ENCODE assay signal across 6 cellular contexts in genomic region chr12:6338536-6338935, GRCh38. TPM values are rescaled to one million over a fixed set of nuclear protein-coding genes. Genes with fewer than 3 reads are reported as not detected.
DNase-seq lines count a peak whose midpoint lies in the region; ATAC-seq, FAIRE-seq and TF ChIP-seq lines count a peak whose summit lies in the region.
"Not testable (repeated sequence)": the region's sequence is repeated elsewhere in the genome, so short reads cannot be mapped to it uniquely, and the experiment has no call there.

No MANE protein-coding gene starts in this region.

- not testable (repeated sequence) for DNase-seq in H9; adrenal gland; epithelial cell of esophagus (ENCODE audit: low read depth); HepG2 (ENCODE audit: low spot score); sigmoid colon

- H4K8ac ChIP-seq in H9 (replicated peaks; ENCODE audit: insufficient read length, low read depth, low read length) = not testable (repeated sequence)

- WGBS in H9 (ENCODE audit: extremely low coverage, insufficient read length, low lambda C conversion rate) = no CpG with 5 or more reads among the region's 8 CpGs
- WGBS in adrenal gland, 4 donors = 40 to 70% (median 61%) methylated on average over 7 to 8 of the region's 8 CpGs
- WGBS in HepG2 (ENCODE audit: low lambda C conversion rate) = 33% methylated on average over 6 of the region's 8 CpGs
- 63 to 80% methylated on average over 8 of the region's 8 CpGs for WGBS in sigmoid colon, 2 donors
- WGBS in urinary bladder = 61% methylated on average over 8 of the region's 8 CpGs

- H3K4ac ChIP-seq in H9 (ENCODE audit: low read depth, low read length) = not testable (repeated sequence)

- FAIRE-seq in HepG2 (lab: Jason Lieb, UNC) = not testable (repeated sequence)

- not testable (repeated sequence) for H2BK15ac ChIP-seq in H9 (ENCODE audit: low read depth, low read length)

- TF ChIP-seq EP300 in HepG2 (IDR thresholded peaks at IDR 0.05; ENCODE audit: low read depth in 2 of 2, low read length in 2 of 2); HepG2 (CRISPR knock-in tag; IDR thresholded peaks at IDR 0.05; ENCODE audit: borderline replicate concordance); sigmoid colon (IDR thresholded peaks at IDR 0.05): not testable (repeated sequence)

- H4K91ac ChIP-seq in H9 (ENCODE audit: insufficient read length, low read depth, low read length) = not testable (repeated sequence)

- not testable (repeated sequence) for H4K5ac ChIP-seq in H9 (ENCODE audit: insufficient read length, low read depth, low read length)

- CTCF ChIA-PET in HepG2 (lab: Yijun Ruan, JAX; ENCODE audit: low intra/inter-chr PET ratio, low total read pairs) = not testable (repeated sequence)

- H3K4me2 ChIP-seq in H9 (ENCODE audit: insufficient read depth, insufficient read length, low read length) (peak overlapping the region; percentile 0), HepG2 (ENCODE audit: low read depth, low read length) (peak overlapping the region; percentile 96)

- not testable (repeated sequence) for H2BK12ac ChIP-seq in H9 (ENCODE audit: insufficient read length, low read depth, low read length)

- peaks cover 32% of the 10 kb centered on the region; the same call in 1 of the 2 replicates for H3K79me2 ChIP-seq in H9 (ENCODE audit: insufficient read depth, low read length)
- peaks cover 74% of the 10 kb centered on the region for H3K79me2 ChIP-seq in HepG2 (ENCODE audit: insufficient read depth, low read length)

- not testable (repeated sequence) for H3K23ac ChIP-seq in H9 (ENCODE audit: insufficient read length, low read depth, low read length)

- not testable (repeated sequence) for H3T11ph ChIP-seq in H9 (ENCODE audit: low read length)

- peaks cover 28% of the 10 kb centered on the region for H3K23me2 ChIP-seq in H9 (ENCODE audit: insufficient read length, low read depth, low read length, poor library complexity, severe bottlenecking)

- not testable (repeated sequence) for BruUV-seq in HepG2 (replicated peaks; lab: Mats Ljungman, UMichigan)

- not testable (repeated sequence) for TF ChIP-seq POLR2A in adrenal gland (IDR thresholded peaks at IDR 0.05); HepG2 (IDR thresholded peaks at IDR 0.05; ENCODE audit: insufficient read depth in 1 of 2, low read depth in 2 of 2, low read length in 2 of 2); sigmoid colon (IDR thresholded peaks at IDR 0.05)

- intact Hi-C loops in adrenal gland (cut with DNase I) = loop anchor here (5.0 to 10.0 kb wide), 2 partner anchors 44 to 196 kb away; partner anchors contain the start of genes GAPDH (in 1 of the 2) and LTBR (in 1 of the 2)
- intact Hi-C loops in HepG2 (cut with micrococcal nuclease; ENCODE audit: unreplicated experiment) = loop anchor here (5.0 to 10.0 kb wide), 2 partner anchors 84 to 126 kb away; no protein-coding TSS in a partner anchor
- intact Hi-C loops in sigmoid colon (cut with DNase I) = loop anchor here (2.0 to 5.0 kb wide), 2 partner anchors 44 to 214 kb away; no protein-coding TSS in a partner anchor

- H3K9me3 ChIP-seq in H9 (ENCODE audit: control insufficient read depth, low read depth, low read length); adrenal gland (replicated peaks in 1 of 3); HepG2 (ENCODE audit: low read length); sigmoid colon: not testable (repeated sequence)

- not testable (repeated sequence) for H2AK5ac ChIP-seq in H9 (ENCODE audit: insufficient read length, low read length)

- peaks cover 8 to 21% (median 20%) of the 10 kb centered on the region in 3 experiments; a peak in 6 of 7 replicates for H3K36me3 Mint-ChIP-seq in H9 (ENCODE audit: insufficient read depth in 1 of 3, low read depth in 3 of 3)

- not testable (repeated sequence) for H2BK20ac ChIP-seq in H9 (ENCODE audit: low read depth, low read length, poor library complexity, severe bottlenecking)

- H4K20me1 ChIP-seq in H9 (ENCODE audit: control insufficient read depth, insufficient read depth, insufficient read length); HepG2 (ENCODE audit: insufficient read depth, low read length): not testable (repeated sequence)

- not testable (repeated sequence) for H3K27me3 Mint-ChIP-seq in H9 (ENCODE audit: low read depth)

- not testable (repeated sequence) for H3K9me3 Mint-ChIP-seq in H9

- not testable (repeated sequence) for H3K27ac Mint-ChIP-seq in H9

- not testable (repeated sequence) for H3K14ac ChIP-seq in H9 (ENCODE audit: insufficient read depth, low read length)

- not testable (repeated sequence) for H2BK120ac ChIP-seq in H9 (ENCODE audit: low read depth, low read length, poor library complexity, severe bottlenecking)

- H3K4me3 Mint-ChIP-seq in H9 = not testable (repeated sequence)

- H3K36me3 ChIP-seq in adrenal gland (replicated peaks in 1 of 2) = peaks cover 0 to 13% of the 10 kb centered on the region in 2 donors
- H3K36me3 ChIP-seq in HepG2 (replicated peaks in 1 of 2; ENCODE audit: control insufficient read depth in 1 of 2, insufficient read depth in 2 of 2, low read length in 2 of 2); urinary bladder (ENCODE audit: insufficient read depth): not testable (repeated sequence)
- peaks cover 0 to 13% (median 8%) of the 10 kb centered on the region in 4 donors for H3K36me3 ChIP-seq in sigmoid colon

- not testable (repeated sequence) for TF ChIP-seq RAD21 in HepG2 (CRISPR knock-in tag; IDR thresholded peaks at IDR 0.05)

- H3K27ac ChIP-seq in H9 (ENCODE audit: insufficient read length, low read depth, low read length) = not testable (repeated sequence)
- H3K27ac ChIP-seq in adrenal gland (peak overlapping the region; percentile 56 to 98 (median 97)), HepG2 (ENCODE audit: extremely low read length, insufficient read depth, low read length) (peak overlapping the region; percentile 97), sigmoid colon (peak overlapping the region; percentile 93 to 98 (median 97)), urinary bladder (ENCODE audit: low read depth) (peak overlapping the region; percentile 64)

- H2AFZ ChIP-seq in H9 (ENCODE audit: low read length); HepG2 (ENCODE audit: low read length): not testable (repeated sequence)

- not testable (repeated sequence) for H2BK5ac ChIP-seq in H9 (ENCODE audit: insufficient read length, low read length)

- H3K4me3 ChIP-seq in adrenal gland (peak overlapping the region in 2 of 4 donors; percentile 81 to 93), epithelial cell of esophagus (ENCODE audit: low read length) (peak overlapping the region; percentile 5), HepG2 (replicated peaks in 1 of 3; ENCODE audit: insufficient read depth in 1 of 3, low read depth in 2 of 3, low read length in 3 of 3) (peak overlapping the region; percentile 58 to 99 (median 97); a peak in 5 of 6 replicates), sigmoid colon (peak overlapping the region; percentile 6 to 88 (median 87))
- H3K4me3 ChIP-seq in urinary bladder (ENCODE audit: low read depth, low read length) = not testable (repeated sequence)

- not testable (repeated sequence) for H3K9ac ChIP-seq in H9 (ENCODE audit: extremely low read depth, insufficient read length, low read length)
- H3K9ac ChIP-seq in HepG2 (ENCODE audit: insufficient read depth, low read depth, low read length) = peak overlapping the region; percentile 95

- ATAC-seq in HepG2 = not testable (repeated sequence)

- POLR2A ChIA-PET in HepG2 (lab: Yijun Ruan, JAX) = interaction anchor here (0.6 to 11.0 kb wide), 9 partner anchors 11 to 132 kb away, joined by 3 to 278 read pairs (median 5); partner anchors contain the start of genes LTBR, SCNN1A and VAMP1

- in situ Hi-C loops in HepG2 (cut with HindIII; ENCODE audit: extremely low pct_ligation_motif_present, low pct_unique_long_range_greater_than_20kb) = loop anchor here (5.0 kb wide), 1 partner anchor 34 kb away; no protein-coding TSS in a partner anchor

- not testable (repeated sequence) for H3K18ac ChIP-seq in H9 (ENCODE audit: insufficient read length, low read depth, low read length)

- TF ChIP-seq CTCF in H9 (conservative IDR thresholded peaks at IDR 0.05); adrenal gland (IDR thresholded peaks at IDR 0.05); epithelial cell of esophagus (IDR thresholded peaks at IDR 0.05; ENCODE audit: insufficient read depth, low read depth, low read length, missing control alignments); HepG2 (CRISPR knock-in tag; IDR thresholded peaks at IDR 0.05); sigmoid colon (IDR thresholded peaks at IDR 0.05): not testable (repeated sequence)

- H3K4me1 ChIP-seq in H9 (ENCODE audit: insufficient read depth, low read length) (peaks cover 36% of the 10 kb centered on the region), adrenal gland (replicated peaks in 1 of 2) (peaks cover 57 to 73% of the 10 kb centered on the region in 2 donors), HepG2 (ENCODE audit: insufficient read depth, low read length) (peaks cover 79% of the 10 kb centered on the region), sigmoid colon (peaks cover 0 to 79% (median 72%) of the 10 kb centered on the region in 4 donors)
- H3K4me1 ChIP-seq in urinary bladder (ENCODE audit: insufficient read depth) = not testable (repeated sequence)

- H3K4me1 Mint-ChIP-seq in H9 = peaks cover 38 to 39% of the 10 kb centered on the region in 2 experiments

- not testable (repeated sequence) for H3K27me3 ChIP-seq in H9 (ENCODE audit: insufficient read depth, low read length); adrenal gland; HepG2 (ENCODE audit: control insufficient read depth in 1 of 2, insufficient read depth in 2 of 2, low read length in 2 of 2); sigmoid colon

- H3K56ac ChIP-seq in H9 (ENCODE audit: insufficient read length, low read depth, low read length) = not testable (repeated sequence)

- not testable (repeated sequence) for H3K79me1 ChIP-seq in H9 (ENCODE audit: insufficient read depth, low read depth, low read length, poor library complexity, severe bottlenecking)

RNA-seq across cellular contexts. Expression of gene TNFRSF1A, which starts 3.3 kb away (rescaled TPM):
- total RNA-seq in H9 (2021) = 55.9 and 59.9 TPM in 2 replicates
- total RNA-seq in adrenal gland = 100 to 1,000 TPM; 181 to 386 (median 262) TPM
- polyA plus RNA-seq in adrenal gland = 100 to 1,000 TPM in 2 of 3 donors, 10 to 100 TPM in 1; 91.8 to 167 (median 160) TPM
- 21.9 and 41.5 TPM in 2 replicates for total RNA-seq in HepG2 (2016; rRNA removed; fragmentation: Illumina TruSeq; extraction: Trizol)
- 16.3 and 18.0 TPM in 2 replicates for total RNA-seq in HepG2 (2016; cell fraction: cytosol; rRNA removed; fragmentation: Illumina TruSeq; extraction: Trizol; ENCODE audit: low read depth)
- 28.8 and 36.5 TPM in 2 replicates for total RNA-seq in HepG2 (2016; cell fraction: insoluble cytoplasmic fraction; rRNA removed; fragmentation: Illumina TruSeq; extraction: Trizol)
- total RNA-seq in HepG2 (2016; cell fraction: membrane; rRNA removed; fragmentation: Illumina TruSeq; extraction: Trizol) = 19.8 and 22.3 TPM in 2 replicates
- 36.8 and 40.7 TPM in 2 replicates for total RNA-seq in HepG2 (2016; cell fraction: nucleus; rRNA removed; fragmentation: Illumina TruSeq; extraction: Trizol)
- polyA plus RNA-seq in HepG2 (2011; rRNA removed) = 41.4 and 61.2 TPM in 2 replicates
- polyA plus RNA-seq in HepG2 (2011; cell fraction: cytosol; rRNA removed) = 53.0 and 53.4 TPM in 2 replicates
- 67.2 and 67.4 TPM in 2 replicates for polyA plus RNA-seq in HepG2 (2011; cell fraction: nucleus; rRNA removed)
- polyA plus RNA-seq in HepG2 (2012) = 40.9 and 56.2 TPM in 2 replicates
- 5.2 and 6.8 TPM in 2 replicates for polyA plus RNA-seq in HepG2 (2016; cell fraction: cytosol; fragmentation: Illumina TruSeq; extraction: Trizol; ENCODE audit: low read depth)
- 31.8 and 38.4 TPM in 2 replicates for polyA plus RNA-seq in HepG2 (2016; cell fraction: insoluble cytoplasmic fraction; fragmentation: Illumina TruSeq; extraction: Trizol; ENCODE audit: low read depth)
- 14.3 and 15.5 TPM in 2 replicates for polyA plus RNA-seq in HepG2 (2016; cell fraction: membrane; fragmentation: Illumina TruSeq; extraction: Trizol; ENCODE audit: low read depth)
- 75.7 and 99.5 TPM in 2 replicates for polyA plus RNA-seq in HepG2 (2016; cell fraction: nucleus; fragmentation: Illumina TruSeq; extraction: Trizol; ENCODE audit: insufficient read depth, low read depth)
- polyA minus RNA-seq in HepG2 (2011; rRNA and poly(A)+ RNA removed; ENCODE audit: low replicate concordance) = 88.8 and 131 TPM in 2 replicates
- 52.9 and 68.3 TPM in 2 replicates for polyA minus RNA-seq in HepG2 (2011; cell fraction: cytosol; rRNA and poly(A)+ RNA removed)
- polyA minus RNA-seq in HepG2 (2011; cell fraction: nucleus; rRNA and poly(A)+ RNA removed) = 54.3 and 80.4 TPM in 2 replicates
- 100 to 1,000 TPM; 135 to 191 (median 176) TPM for total RNA-seq in sigmoid colon
- polyA plus RNA-seq in sigmoid colon = 100 to 1,000 TPM in 1 of 3 donors, 10 to 100 TPM in 2; 31.7 to 107 (median 74.5) TPM
- 56.1 TPM for total RNA-seq in urinary bladder
- polyA plus RNA-seq in urinary bladder = 223 TPM

RNA-seq across cellular contexts. Expression of gene PLEKHG6, which starts 28.1 kb away (rescaled TPM):
- 17.7 and 20.0 TPM in 2 replicates for total RNA-seq in H9 (2021)
- 1 to 10 TPM in 2 of 8 donors, under 1 TPM in 5, not detected in 1; 0.23 to 1.9 (median 0.51) TPM for total RNA-seq in adrenal gland
- 1 to 10 TPM in 1 of 3 donors, under 1 TPM in 1, not detected in 1; 0.32 to 5.8 TPM for polyA plus RNA-seq in adrenal gland
- 13.1 and 18.9 TPM in 2 replicates for total RNA-seq in HepG2 (2016; rRNA removed; fragmentation: Illumina TruSeq; extraction: Trizol)
- 11.1 and 14.7 TPM in 2 replicates for total RNA-seq in HepG2 (2016; cell fraction: cytosol; rRNA removed; fragmentation: Illumina TruSeq; extraction: Trizol; ENCODE audit: low read depth)
- 15.0 and 16.9 TPM in 2 replicates for total RNA-seq in HepG2 (2016; cell fraction: insoluble cytoplasmic fraction; rRNA removed; fragmentation: Illumina TruSeq; extraction: Trizol)
- 23.7 TPM in 2 replicates for total RNA-seq in HepG2 (2016; cell fraction: membrane; rRNA removed; fragmentation: Illumina TruSeq; extraction: Trizol)
- 15.6 and 19.7 TPM in 2 replicates for total RNA-seq in HepG2 (2016; cell fraction: nucleus; rRNA removed; fragmentation: Illumina TruSeq; extraction: Trizol)
- 17.0 and 26.8 TPM in 2 replicates for polyA plus RNA-seq in HepG2 (2011; rRNA removed)
- polyA plus RNA-seq in HepG2 (2011; cell fraction: cytosol; rRNA removed) = 12.8 and 29.8 TPM in 2 replicates
- polyA plus RNA-seq in HepG2 (2011; cell fraction: nucleus; rRNA removed) = 20.1 and 50.9 TPM in 2 replicates
- 16.4 and 22.2 TPM in 2 replicates for polyA plus RNA-seq in HepG2 (2012)
- 16.0 and 16.1 TPM in 2 replicates for polyA plus RNA-seq in HepG2 (2016; cell fraction: cytosol; fragmentation: Illumina TruSeq; extraction: Trizol; ENCODE audit: low read depth)
- 15.2 and 21.6 TPM in 2 replicates for polyA plus RNA-seq in HepG2 (2016; cell fraction: insoluble cytoplasmic fraction; fragmentation: Illumina TruSeq; extraction: Trizol; ENCODE audit: low read depth)
- polyA plus RNA-seq in HepG2 (2016; cell fraction: membrane; fragmentation: Illumina TruSeq; extraction: Trizol; ENCODE audit: low read depth) = 20.3 and 26.3 TPM in 2 replicates
- 28.0 and 30.9 TPM in 2 replicates for polyA plus RNA-seq in HepG2 (2016; cell fraction: nucleus; fragmentation: Illumina TruSeq; extraction: Trizol; ENCODE audit: insufficient read depth, low read depth)
- 0.70 and 23.3 TPM in 2 replicates for polyA minus RNA-seq in HepG2 (2011; rRNA and poly(A)+ RNA removed; ENCODE audit: low replicate concordance)
- 8.8 and 12.8 TPM in 2 replicates for polyA minus RNA-seq in HepG2 (2011; cell fraction: cytosol; rRNA and poly(A)+ RNA removed)
- polyA minus RNA-seq in HepG2 (2011; cell fraction: nucleus; rRNA and poly(A)+ RNA removed) = 13.3 and 16.5 TPM in 2 replicates
- total RNA-seq in sigmoid colon = 1 to 10 TPM in 1 of 4 donors, under 1 TPM in 1, not detected in 2; 0.99 to 2.5 TPM
- polyA plus RNA-seq in sigmoid colon = 100 to 1,000 TPM in 1 of 3 donors, 10 to 100 TPM in 2; 61.3 to 146 (median 93.6) TPM
- 6.2 TPM for total RNA-seq in urinary bladder
- 9.6 TPM for polyA plus RNA-seq in urinary bladder

RNA-seq across cellular contexts. Expression of gene SCNN1A, which starts 36.8 kb away (rescaled TPM):
- total RNA-seq in H9 (2021) = 104 and 111 TPM in 2 replicates
- 10 to 100 TPM in 7 of 8 donors, 1 to 10 TPM in 1; 7.6 to 38.0 (median 17.3) TPM for total RNA-seq in adrenal gland
- 1 to 10 TPM; 4.3 to 5.3 (median 5.1) TPM for polyA plus RNA-seq in adrenal gland
- total RNA-seq in HepG2 (2016; rRNA removed; fragmentation: Illumina TruSeq; extraction: Trizol) = 0.63 and 1.5 TPM in 2 replicates
- total RNA-seq in HepG2 (2016; cell fraction: cytosol; rRNA removed; fragmentation: Illumina TruSeq; extraction: Trizol; ENCODE audit: low read depth) = 0.71 and 1.2 TPM in 2 replicates
- 0.71 and 1.6 TPM in 2 replicates for total RNA-seq in HepG2 (2016; cell fraction: insoluble cytoplasmic fraction; rRNA removed; fragmentation: Illumina TruSeq; extraction: Trizol)
- total RNA-seq in HepG2 (2016; cell fraction: membrane; rRNA removed; fragmentation: Illumina TruSeq; extraction: Trizol) = 0.72 and 0.87 TPM in 2 replicates
- 1.8 and 5.0 TPM in 2 replicates for total RNA-seq in HepG2 (2016; cell fraction: nucleus; rRNA removed; fragmentation: Illumina TruSeq; extraction: Trizol)
- polyA plus RNA-seq in HepG2 (2011; rRNA removed) = 14.6 and 32.8 TPM in 2 replicates
- polyA plus RNA-seq in HepG2 (2011; cell fraction: cytosol; rRNA removed) = 6.1 and 12.5 TPM in 2 replicates
- polyA plus RNA-seq in HepG2 (2011; cell fraction: nucleus; rRNA removed) = 24.9 and 39.4 TPM in 2 replicates
- 17.5 and 19.3 TPM in 2 replicates for polyA plus RNA-seq in HepG2 (2012)
- 0.22 and 0.41 TPM in 2 replicates for polyA plus RNA-seq in HepG2 (2016; cell fraction: cytosol; fragmentation: Illumina TruSeq; extraction: Trizol; ENCODE audit: low read depth)
- 1.0 and 1.6 TPM in 2 replicates for polyA plus RNA-seq in HepG2 (2016; cell fraction: insoluble cytoplasmic fraction; fragmentation: Illumina TruSeq; extraction: Trizol; ENCODE audit: low read depth)
- 0.66 and 1.1 TPM in 2 replicates for polyA plus RNA-seq in HepG2 (2016; cell fraction: membrane; fragmentation: Illumina TruSeq; extraction: Trizol; ENCODE audit: low read depth)
- 4.0 and 5.1 TPM in 2 replicates for polyA plus RNA-seq in HepG2 (2016; cell fraction: nucleus; fragmentation: Illumina TruSeq; extraction: Trizol; ENCODE audit: insufficient read depth, low read depth)
- polyA minus RNA-seq in HepG2 (2011; rRNA and poly(A)+ RNA removed; ENCODE audit: low replicate concordance) = 9.5 and 30.0 TPM in 2 replicates
- 5.9 and 14.3 TPM in 2 replicates for polyA minus RNA-seq in HepG2 (2011; cell fraction: cytosol; rRNA and poly(A)+ RNA removed)
- polyA minus RNA-seq in HepG2 (2011; cell fraction: nucleus; rRNA and poly(A)+ RNA removed) = 10.9 and 24.2 TPM in 2 replicates
- 1 to 10 TPM in 3 of 4 donors, under 1 TPM in 1; 0.82 to 7.2 (median 1.1) TPM for total RNA-seq in sigmoid colon
- polyA plus RNA-seq in sigmoid colon = 100 to 1,000 TPM in 1 of 3 donors, 10 to 100 TPM in 2; 51.1 to 169 (median 53.5) TPM
- total RNA-seq in urinary bladder = 5.7 TPM
- 10.4 TPM for polyA plus RNA-seq in urinary bladder

RNA-seq across cellular contexts. Expression of gene LTBR, which starts 45.4 kb away (rescaled TPM):
- total RNA-seq in H9 (2021) = 3.4 and 4.8 TPM in 2 replicates
- 100 to 1,000 TPM; 108 to 295 (median 174) TPM for total RNA-seq in adrenal gland
- 100 to 1,000 TPM in 2 of 3 donors, 10 to 100 TPM in 1; 71.0 to 165 (median 119) TPM for polyA plus RNA-seq in adrenal gland
- total RNA-seq in HepG2 (2016; rRNA removed; fragmentation: Illumina TruSeq; extraction: Trizol) = 12.1 and 34.8 TPM in 2 replicates
- total RNA-seq in HepG2 (2016; cell fraction: cytosol; rRNA removed; fragmentation: Illumina TruSeq; extraction: Trizol; ENCODE audit: low read depth) = 24.4 and 24.5 TPM in 2 replicates
- 11.6 and 40.0 TPM in 2 replicates for total RNA-seq in HepG2 (2016; cell fraction: insoluble cytoplasmic fraction; rRNA removed; fragmentation: Illumina TruSeq; extraction: Trizol)
- 34.7 and 35.3 TPM in 2 replicates for total RNA-seq in HepG2 (2016; cell fraction: membrane; rRNA removed; fragmentation: Illumina TruSeq; extraction: Trizol)
- total RNA-seq in HepG2 (2016; cell fraction: nucleus; rRNA removed; fragmentation: Illumina TruSeq; extraction: Trizol) = 39.7 and 43.6 TPM in 2 replicates
- 31.4 and 39.0 TPM in 2 replicates for polyA plus RNA-seq in HepG2 (2011; rRNA removed)
- 23.7 and 29.3 TPM in 2 replicates for polyA plus RNA-seq in HepG2 (2011; cell fraction: cytosol; rRNA removed)
- 82.9 and 92.1 TPM in 2 replicates for polyA plus RNA-seq in HepG2 (2011; cell fraction: nucleus; rRNA removed)
- 25.8 and 37.8 TPM in 2 replicates for polyA plus RNA-seq in HepG2 (2012)
- 19.3 and 21.0 TPM in 2 replicates for polyA plus RNA-seq in HepG2 (2016; cell fraction: cytosol; fragmentation: Illumina TruSeq; extraction: Trizol; ENCODE audit: low read depth)
- polyA plus RNA-seq in HepG2 (2016; cell fraction: insoluble cytoplasmic fraction; fragmentation: Illumina TruSeq; extraction: Trizol; ENCODE audit: low read depth) = 16.0 and 16.4 TPM in 2 replicates
- 27.4 and 28.3 TPM in 2 replicates for polyA plus RNA-seq in HepG2 (2016; cell fraction: membrane; fragmentation: Illumina TruSeq; extraction: Trizol; ENCODE audit: low read depth)
- 117 and 123 TPM in 2 replicates for polyA plus RNA-seq in HepG2 (2016; cell fraction: nucleus; fragmentation: Illumina TruSeq; extraction: Trizol; ENCODE audit: insufficient read depth, low read depth)
- 16.2 and 29.7 TPM in 2 replicates for polyA minus RNA-seq in HepG2 (2011; rRNA and poly(A)+ RNA removed; ENCODE audit: low replicate concordance)
- polyA minus RNA-seq in HepG2 (2011; cell fraction: cytosol; rRNA and poly(A)+ RNA removed) = 11.5 and 14.0 TPM in 2 replicates
- 22.4 and 34.2 TPM in 2 replicates for polyA minus RNA-seq in HepG2 (2011; cell fraction: nucleus; rRNA and poly(A)+ RNA removed)
- 100 to 1,000 TPM in 3 of 4 donors, 10 to 100 TPM in 1; 85.2 to 200 (median 125) TPM for total RNA-seq in sigmoid colon
- 10 to 100 TPM; 36.3 to 85.2 (median 37.8) TPM for polyA plus RNA-seq in sigmoid colon
- 29.6 TPM for total RNA-seq in urinary bladder
- 126 TPM for polyA plus RNA-seq in urinary bladder
